Comparison of ENCODE assay signal across 17 cellular contexts in genomic region chr10:8035641-8036520, GRCh38. TPM values are rescaled to one million over a fixed set of nuclear protein-coding genes. Genes with fewer than 3 reads are reported as not detected.
DNase-seq lines count a peak whose midpoint lies in the region; ATAC-seq and TF ChIP-seq lines count a peak whose summit lies in the region.
"Had no signal": no experiment of that assay in that cellular context is flagged by ENCODE, and none has a peak within 500 bp of the region (broad histone marks: within the 10 kb centered on the region; RNA-seq: fewer than 3 reads in every experiment).

No MANE protein-coding gene starts in this region.

- H3K9me3 ChIP-seq in CD4-positive, alpha-beta memory T cell (ENCODE audit: control insufficient read depth in 1 of 2, low read length in 2 of 2): no peaks in the 10 kb centered on the region
- no peaks in the 10 kb centered on the region for H3K9me3 ChIP-seq in H9 (ENCODE audit: control insufficient read depth, low read depth, low read length)
- no peaks in the 10 kb centered on the region for H3K9me3 ChIP-seq in heart right ventricle
- H3K9me3 ChIP-seq: ovary had no signal

- no peak overlapping the region for H2AFZ ChIP-seq in H9 (ENCODE audit: low read length)

- no peak for TF ChIP-seq CTCF in H9 (conservative IDR thresholded peaks at IDR 0.05)
- TF ChIP-seq CTCF in nephron (IDR thresholded peaks at IDR 0.05; ENCODE audit: unreplicated experiment in 3 of 3): no peak
- no peak for TF ChIP-seq CTCF in heart right ventricle (IDR thresholded peaks at IDR 0.05)

- H3K23me2 ChIP-seq in H9 (ENCODE audit: insufficient read length, low read depth, low read length, poor library complexity, severe bottlenecking): peaks cover 2% of the 10 kb centered on the region

- DNase-seq in CD4-positive, alpha-beta memory T cell: peak in 1 of 5 donors; percentile 21
- no peak for DNase-seq in H9
- DNase-seq in central memory CD8-positive, alpha-beta T cell (ENCODE audit: low spot score in 2 of 2): no peak
- no peak for DNase-seq in amygdala (lab: John Stamatoyannopoulos, UW)
- DNase-seq in heart right ventricle: no peak
- DNase-seq: activated B cell treated with CpG ODN at 0.5 μM for 24 hours; COR-L47; dermis blood vessel endothelial cell; left colon; NCI-H524 treated with DMSO at 0.1 percent for 48 hours; ovary; Right ventricle myocardium superior; stimulated activated CD4-positive, alpha-beta T cell treated with anti-CD3 and anti-CD28 coated beads, Interleukin-2, amount 100 ng/mL, for 24 hours; stomach had no signal

- peaks cover 55 to 61% of the 10 kb centered on the region in 2 donors for H3K27me3 Mint-ChIP-seq in CD4-positive, alpha-beta memory T cell
- peaks cover 100% of the 10 kb centered on the region for H3K27me3 Mint-ChIP-seq in H9 (ENCODE audit: low read depth)
- H3K27me3 Mint-ChIP-seq in central memory CD8-positive, alpha-beta T cell: peaks cover 84% of the 10 kb centered on the region
- peaks cover 100% of the 10 kb centered on the region for H3K27me3 Mint-ChIP-seq in nephron (ENCODE audit: low read depth)

- no peak overlapping the region for H3K9ac ChIP-seq in H9 (ENCODE audit: extremely low read depth, insufficient read length, low read length)

- no peaks in the 10 kb centered on the region for H4K20me1 ChIP-seq in H9 (ENCODE audit: control insufficient read depth, insufficient read depth, insufficient read length)

- no peak overlapping the region for H2AK5ac ChIP-seq in H9 (ENCODE audit: insufficient read length, low read length)

- H2BK120ac ChIP-seq in H9 (ENCODE audit: low read depth, low read length, poor library complexity, severe bottlenecking): no peak overlapping the region

- H3K4me1 Mint-ChIP-seq in CD4-positive, alpha-beta memory T cell: peaks cover 14 to 44% (median 19%) of the 10 kb centered on the region in 4 donors
- H3K4me1 Mint-ChIP-seq in H9 (peaks cover 9 to 36% of the 10 kb centered on the region in 2 experiments), nephron (peaks cover 15% of the 10 kb centered on the region)
- H3K4me1 Mint-ChIP-seq in central memory CD8-positive, alpha-beta T cell: peaks cover 31% of the 10 kb centered on the region

- peak overlapping the region in 5 of 7 donors; percentile 50 to 93 (median 78) for H3K27ac Mint-ChIP-seq in CD4-positive, alpha-beta memory T cell
- H3K27ac Mint-ChIP-seq in H9 (no peak overlapping the region), nephron (peak overlapping the region in 2 of 3 experiments; percentile 28 to 54)
- no peak overlapping the region for H3K27ac Mint-ChIP-seq in central memory CD8-positive, alpha-beta T cell (ENCODE audit: low read depth)
- H3K27ac Mint-ChIP-seq: activated B cell treated with CpG ODN at 0.5 μM for 24 hours had no signal

- POLR2A ChIA-PET in CD4-positive, alpha-beta memory T cell (lab: Charles Lee; ENCODE audit: partially characterized antibody): interaction anchor here (1.5 to 1.8 kb wide), 2 partner anchors 14 to 17 kb away, joined by 6 to 8 read pairs; no protein-coding TSS in a partner anchor

- H2BK12ac ChIP-seq in H9 (ENCODE audit: insufficient read length, low read depth, low read length): no peak overlapping the region

- no peak overlapping the region for H2BK20ac ChIP-seq in H9 (ENCODE audit: low read depth, low read length, poor library complexity, severe bottlenecking)

- no peaks in the 10 kb centered on the region for H3K79me2 ChIP-seq in H9 (ENCODE audit: insufficient read depth, low read length)

- no peak overlapping the region for H3K56ac ChIP-seq in H9 (ENCODE audit: insufficient read length, low read depth, low read length)

- no CpG with 5 or more reads among the region's 47 CpGs for WGBS in H9 (ENCODE audit: extremely low coverage, insufficient read length, low lambda C conversion rate)
- WGBS in heart right ventricle, 2 donors: 4 to 9% methylated on average over 44 to 47 of the region's 47 CpGs

- H4K5ac ChIP-seq in H9 (ENCODE audit: insufficient read length, low read depth, low read length): no peak overlapping the region

- no peak overlapping the region for H3K18ac ChIP-seq in H9 (ENCODE audit: insufficient read length, low read depth, low read length)

- H3K36me3 Mint-ChIP-seq in CD4-positive, alpha-beta memory T cell: peaks cover 0 to 4% of the 10 kb centered on the region in 2 donors
- no peaks in the 10 kb centered on the region; a peak in 1 of 7 replicates for H3K36me3 Mint-ChIP-seq in H9 (ENCODE audit: insufficient read depth in 1 of 3, low read depth in 3 of 3)
- peaks cover 40% of the 10 kb centered on the region for H3K36me3 Mint-ChIP-seq in central memory CD8-positive, alpha-beta T cell (ENCODE audit: insufficient read depth)
- no peaks in the 10 kb centered on the region for H3K36me3 Mint-ChIP-seq in nephron (ENCODE audit: low read depth)

- peaks cover 78% of the 10 kb centered on the region for H3K27me3 ChIP-seq in CD4-positive, alpha-beta memory T cell (ENCODE audit: insufficient read depth, low read length)
- H3K27me3 ChIP-seq in H9 (ENCODE audit: insufficient read depth, low read length): peaks cover 83% of the 10 kb centered on the region
- peaks cover 48 to 100% (median 98%) of the 10 kb centered on the region in 7 donors for H3K27me3 ChIP-seq in heart right ventricle
- H3K27me3 ChIP-seq: ovary had no signal

- intact Hi-C loops in CD4-positive, alpha-beta memory T cell (cut with micrococcal nuclease): no loop called here
- intact Hi-C loops in heart right ventricle (cut with DNase I): no loop called here

- H3T11ph ChIP-seq in H9 (ENCODE audit: low read length): no peak overlapping the region

- H3K27ac ChIP-seq in CD4-positive, alpha-beta memory T cell (ENCODE audit: low read depth, low read length): no peak overlapping the region
- H3K27ac ChIP-seq in H9 (ENCODE audit: insufficient read length, low read depth, low read length) (no peak overlapping the region), heart right ventricle (no peak overlapping the region)
- H3K27ac ChIP-seq: ovary, stomach had no signal

- peaks cover 0 to 39% (median 9%) of the 10 kb centered on the region in 8 donors for H3K9me3 Mint-ChIP-seq in CD4-positive, alpha-beta memory T cell
- peaks cover 3 to 24% of the 10 kb centered on the region in 2 experiments for H3K9me3 Mint-ChIP-seq in H9
- peaks cover 5% of the 10 kb centered on the region for H3K9me3 Mint-ChIP-seq in central memory CD8-positive, alpha-beta T cell
- H3K9me3 Mint-ChIP-seq in nephron: peaks cover 12% of the 10 kb centered on the region

- no peak overlapping the region for H3K14ac ChIP-seq in H9 (ENCODE audit: insufficient read depth, low read length)

- H3K23ac ChIP-seq in H9 (ENCODE audit: insufficient read length, low read depth, low read length): no peak overlapping the region

- H3K4me3 Mint-ChIP-seq in CD4-positive, alpha-beta memory T cell: peak overlapping the region; percentile 42 to 84 (median 69)
- H3K4me3 Mint-ChIP-seq in H9 (peak overlapping the region in 1 of 2 experiments; percentile 77; a peak in 3 of 5 replicates), nephron (peak overlapping the region; percentile 57 to 71 (median 61))
- peak overlapping the region; percentile 16 for H3K4me3 Mint-ChIP-seq in central memory CD8-positive, alpha-beta T cell
- H3K4me3 Mint-ChIP-seq: activated B cell treated with CpG ODN at 0.5 μM for 24 hours had no signal

- H4K91ac ChIP-seq in H9 (ENCODE audit: insufficient read length, low read depth, low read length): no peak overlapping the region

- no peaks in the 10 kb centered on the region for H3K79me1 ChIP-seq in H9 (ENCODE audit: insufficient read depth, low read depth, low read length, poor library complexity, severe bottlenecking)

- peaks cover 40% of the 10 kb centered on the region for H3K4me1 ChIP-seq in CD4-positive, alpha-beta memory T cell (ENCODE audit: insufficient read depth, low read length)
- H3K4me1 ChIP-seq in H9 (ENCODE audit: insufficient read depth, low read length) (peaks cover 5% of the 10 kb centered on the region; the same call in 1 of the 2 replicates), heart right ventricle (peaks cover 0 to 40% (median 23%) of the 10 kb centered on the region in 9 donors)

- H3K4me2 ChIP-seq in H9 (ENCODE audit: insufficient read depth, insufficient read length, low read length): peak overlapping the region; percentile 46

- ATAC-seq in central memory CD8-positive, alpha-beta T cell (replicated peaks; ENCODE audit: extremely low read depth, poor library complexity, severe bottlenecking): no peak
- no peak for ATAC-seq in heart right ventricle
- ATAC-seq in GM19023 (IDR thresholded peaks at IDR 0.05; ENCODE audit: unreplicated experiment): no peak
- ATAC-seq: left colon had no signal

- H3K4ac ChIP-seq in H9 (ENCODE audit: low read depth, low read length): no peak overlapping the region

- no peak overlapping the region for H4K8ac ChIP-seq in H9 (replicated peaks; ENCODE audit: insufficient read length, low read depth, low read length)

- H2BK15ac ChIP-seq in H9 (ENCODE audit: low read depth, low read length): no peak overlapping the region

- H3K36me3 ChIP-seq in CD4-positive, alpha-beta memory T cell (ENCODE audit: insufficient read depth, low read length): no peaks in the 10 kb centered on the region
- no peaks in the 10 kb centered on the region for H3K36me3 ChIP-seq in heart right ventricle
- H3K36me3 ChIP-seq: ovary, stomach had no signal

- no peak overlapping the region for H3K4me3 ChIP-seq in CD4-positive, alpha-beta memory T cell (ENCODE audit: low read length in 2 of 2)
- no peak overlapping the region for H3K4me3 ChIP-seq in heart right ventricle
- H3K4me3 ChIP-seq: ovary had no signal

- H2BK5ac ChIP-seq in H9 (ENCODE audit: insufficient read length, low read length): no peak overlapping the region

- CTCF ChIA-PET in CD4-positive, alpha-beta memory T cell (lab: Charles Lee; ENCODE audit: partially characterized antibody): no interaction called here

RNA-seq across cellular contexts. Expression of gene GATA3, which starts 18.6 kb away (rescaled TPM):
- total RNA-seq in CD4-positive, alpha-beta memory T cell: 10 to 100 TPM; 61.9 to 63.8 TPM
- polyA plus RNA-seq in CD4-positive, alpha-beta memory T cell: 10 to 100 TPM; 64.8 to 79.7 TPM
- 0.31 TPM in 2 replicates for total RNA-seq in H9 (2021)
- total RNA-seq in heart right ventricle: 1 to 10 TPM; 1.1 to 3.2 (median 1.5) TPM
- polyA plus RNA-seq in heart right ventricle: 1 to 10 TPM; 1.2 TPM
- total RNA-seq: frontal cortex had no signal

Comparison
In these comparisons a context has a peak if more than half of its experiments do, and no peak if none do; other contexts are left out.
1. H3K27ac Mint-ChIP-seq: peak in CD4-positive, alpha-beta memory T cell (5 of 7) and nephron (2 of 3); none in H9 (0 of 3) and central memory CD8-positive, alpha-beta T cell (single experiment).
2. RNA of gene GATA3, which starts 18.6 kb away (total RNA-seq): 61.9 to 63.8 TPM in CD4-positive, alpha-beta memory T cell; 1.1 to 3.2 TPM in heart right ventricle and 0.31 TPM in H9; every median in the first group is over 10 times any median in the second.